ENCODE assay signal across 7 cellular contexts in genomic region chr2:72149556-72150156, GRCh38. TPM values are rescaled to one million over a fixed set of nuclear protein-coding genes. Genes with fewer than 3 reads are reported as not detected.
DNase-seq lines count a peak whose midpoint lies in the region; ATAC-seq, FAIRE-seq and TF ChIP-seq lines count a peak whose summit lies in the region.

No MANE protein-coding gene starts in this region.

- peaks cover 0 to 18% (median 2%) of the 10 kb centered on the region in 4 donors for H3K27me3 ChIP-seq in pancreas

- H3K36me3 ChIP-seq in pancreas, result no peaks in the 10 kb centered on the region

- peaks cover 35% of the 10 kb centered on the region for H3K4me1 Mint-ChIP-seq in HFFc6 (ENCODE audit: low read depth)

- peak overlapping the region; percentile 75 for H3K4me3 Mint-ChIP-seq in HFFc6

- peaks cover 12 to 29% (median 15%) of the 10 kb centered on the region in 3 donors for H3K4me1 ChIP-seq in pancreas

- no peak for DNase-seq in HFFc6
- DNase-seq in fibroblast of villous mesenchyme (ENCODE audit: low read depth), result no peak
- DNase-seq in pancreas, result peak in 2 of 6 donors; percentile 71 to 78
- DNase-seq in frontal cortex (ENCODE audit: low spot score in 2 of 2), result no peak
- no peak for DNase-seq in inferior parietal cortex (ENCODE audit: extremely low spot score)

- intact Hi-C loops in pancreas (cut with DNase I), result loop anchor here (5.0 to 10.0 kb wide), 5 partner anchors 222 to 605 kb away; no protein-coding TSS in a partner anchor

- H3K4me3 ChIP-seq in WI38 (ENCODE audit: low read depth, low read length) (peak overlapping the region; percentile 49), fibroblast of villous mesenchyme (ENCODE audit: low read depth, low read length) (peak overlapping the region; percentile 49), pancreas (peak overlapping the region in 2 of 4 donors; percentile 41 to 49)

- ATAC-seq in pancreas (peak; percentile 41 to 64 (median 56)), HG02798 (IDR thresholded peaks at IDR 0.05; ENCODE audit: poor library complexity, unreplicated experiment) (no peak)

- no peaks in the 10 kb centered on the region; the same call in 1 of the 2 replicates for H3K9me3 Mint-ChIP-seq in HFFc6

- H3K9me3 ChIP-seq in pancreas, result no peaks in the 10 kb centered on the region

- 1 to 2% methylated on average over 45 of the region's 45 CpGs for WGBS in pancreas, 2 donors

- TF ChIP-seq CTCF in HFFc6 (IDR thresholded peaks at IDR 0.05), result no peak
- TF ChIP-seq CTCF in WI38 (IDR thresholded peaks at IDR 0.05; ENCODE audit: low read depth, low read length), result no peak
- TF ChIP-seq CTCF in fibroblast of villous mesenchyme (IDR thresholded peaks at IDR 0.05; ENCODE audit: insufficient read depth, low read depth, low read length), result no peak
- TF ChIP-seq CTCF in pancreas (IDR thresholded peaks at IDR 0.05), result no peak

- no peak for FAIRE-seq in pancreas (lab: Jason Lieb, UNC)
- no peak for FAIRE-seq in frontal cortex (lab: Jason Lieb, UNC)

- peaks cover 5% of the 10 kb centered on the region; the same call in 1 of the 2 replicates for H3K36me3 Mint-ChIP-seq in HFFc6 (ENCODE audit: low read depth)

- peaks cover 53% of the 10 kb centered on the region for H3K27me3 Mint-ChIP-seq in HFFc6 (ENCODE audit: insufficient read depth)

- H3K27ac Mint-ChIP-seq in HFFc6, result no peak overlapping the region

- H3K27ac ChIP-seq in pancreas, result no peak overlapping the region

RNA-seq across cellular contexts. Expression of gene CYP26B1, which starts 2.0 kb away (rescaled TPM):
- total RNA-seq in HFFc6 (2021; fragmentation: NEBNext Ultra II Directional; extraction: Animal tissue kit (Norgen Biotek cat#: 25700)), result under 1 TPM in 5 of 6 experiments, not detected in 1; 0.05 to 0.66 (median 0.14) TPM
- total RNA-seq in fibroblast of villous mesenchyme (under 0.01 and 0.43 TPM in 2 replicates), pancreas (1 to 10 TPM in 1 of 6 donors, under 1 TPM in 5; 0.16 to 1.3 (median 0.46) TPM), frontal cortex (0.82 TPM)
- polyA plus RNA-seq in pancreas, result under 1 TPM; 0.26 to 0.91 TPM
